In genomic region chr15:60110909-60111308, GRCh38 we compare ENCODE assay signal across 17 cellular contexts.
"Had no signal": no experiment of that assay in that cellular context is flagged by ENCODE, and none has a peak within 500 bp of the region (broad histone marks: within the 10 kb centered on the region; RNA-seq: fewer than 3 reads in every experiment).

No MANE protein-coding gene starts in this region.

- H3K27me3 ChIP-seq: cardiac muscle cell, thyroid gland had no signal

- H3K4me3 Mint-ChIP-seq: activated naive CD4-positive, alpha-beta T cell treated with anti-CD3 and anti-CD28 coated beads, Interleukin-2, amount 50 U/mL, for 24 hours; natural killer cell; stimulated activated memory B cell treated with anti-CD40 and anti-IgM and Interleukin-4, amounts not matched to agents 10 μg/mL and 1 μg/mL and 100 μg/mL, for 72 hours had no signal

- H3K36me3 ChIP-seq: cardiac muscle cell, lower lobe of right lung, thyroid gland, WERI-Rb-1 had no signal

- H3K4me1 Mint-ChIP-seq: natural killer cell; stimulated activated memory B cell treated with anti-CD40 and anti-IgM and Interleukin-4, amounts not matched to agents 10 μg/mL and 1 μg/mL and 100 μg/mL, for 72 hours had no signal

- H3K27ac Mint-ChIP-seq: activated naive CD4-positive, alpha-beta T cell treated with anti-CD3 and anti-CD28 coated beads, Interleukin-2, amount 50 U/mL, for 24 hours; natural killer cell; stimulated activated memory B cell treated with anti-CD40 and anti-IgM and Interleukin-4, amounts not matched to agents 10 μg/mL and 1 μg/mL and 100 μg/mL, for 72 hours had no signal

- H3K9me3 Mint-ChIP-seq: activated naive CD4-positive, alpha-beta T cell treated with anti-CD3 and anti-CD28 coated beads, Interleukin-2, amount 50 U/mL, for 24 hours; natural killer cell; stimulated activated memory B cell treated with anti-CD40 and anti-IgM and Interleukin-4, amounts not matched to agents 10 μg/mL and 1 μg/mL and 100 μg/mL, for 72 hours had no signal

- H3K4me3 ChIP-seq: cardiac muscle cell, lower lobe of right lung, smooth muscle cell, thyroid gland had no signal

- H3K36me3 Mint-ChIP-seq: activated naive CD4-positive, alpha-beta T cell treated with anti-CD3 and anti-CD28 coated beads, Interleukin-2, amount 50 U/mL, for 24 hours; natural killer cell; stimulated activated memory B cell treated with anti-CD40 and anti-IgM and Interleukin-4, amounts not matched to agents 10 μg/mL and 1 μg/mL and 100 μg/mL, for 72 hours had no signal

- DNase-seq: activated effector memory CD4-positive, alpha-beta T cell treated with anti-CD3 and anti-CD28 coated beads, Interleukin-2, amount 50 U/mL, for 16 hours; amygdala; dermis blood vessel endothelial cell; effector memory CD4-positive, alpha-beta T cell; foreskin keratinocyte; hippocampal formation; islet precursor cell; lower lobe of right lung; natural killer cell; stimulated activated CD4-positive, alpha-beta T cell treated with anti-CD3 and anti-CD28 coated beads, Interleukin-4, amount 100 ng/mL, for 24 hours; thyroid gland; WERI-Rb-1 had no signal

- ATAC-seq: foreskin keratinocyte; lower lobe of right lung; natural killer cell; sciatic nerve; stimulated activated memory B cell treated with anti-CD40 and anti-IgM and Interleukin-4, amounts not matched to agents 10 μg/mL and 1 μg/mL and 100 μg/mL, for 72 hours had no signal
